9 cellular contexts compared by ENCODE assay signal in genomic region chr6:144411506-144412165, GRCh38.
DNase-seq lines count a peak whose midpoint lies in the region; ATAC-seq, FAIRE-seq and TF ChIP-seq lines count a peak whose summit lies in the region.
"Had no signal": no experiment of that assay in that cellular context is flagged by ENCODE, and none has a peak within 500 bp of the region (broad histone marks: within the 10 kb centered on the region; RNA-seq: fewer than 3 reads in every experiment).

No MANE protein-coding gene starts in this region.

- BruUV-seq in PC-9 (replicated peaks; lab: Mats Ljungman, UMichigan): no TSS peak

- H3K4me3 Mint-ChIP-seq in glutamatergic neuron (ENCODE audit: unreplicated experiment): peak overlapping the region; percentile 16

- DNase-seq in A549 (ENCODE audit: low read depth in 1 of 2, low spot score in 1 of 2) (no peak), GM12891 (ENCODE audit: insufficient read length, low spot score) (no peak), PC-9 (no peak), glutamatergic neuron (no peak), activated gamma-delta T cell (lab: John Stamatoyannopoulos, UW) (no peak), NCI-H1105 treated with DMSO at 0.1 percent for 48 hours (lab: John Stamatoyannopoulos, UW) (no peak)
- DNase-seq: erythroblast had no signal

- CTCF ChIA-PET in A549 (lab: Yijun Ruan, JAX): no interaction called here
- CTCF ChIA-PET in PC-9 (lab: Charles Lee): no interaction called here

- peaks cover 29% of the 10 kb centered on the region for H3F3A ChIP-seq in PC-9 (ENCODE audit: insufficient read depth, low read depth)

- H3K36me3 Mint-ChIP-seq in glutamatergic neuron (ENCODE audit: unreplicated experiment): no peaks in the 10 kb centered on the region

- no peaks in the 10 kb centered on the region for H3K9me2 ChIP-seq in PC-9 (ENCODE audit: insufficient read depth)

- TF ChIP-seq CTCF in A549 (IDR thresholded peaks at IDR 0.05) (no peak), PC-9 (conservative IDR thresholded peaks at IDR 0.05) (no peak), glutamatergic neuron (IDR thresholded peaks at IDR 0.05; ENCODE audit: partially characterized antibody, unreplicated experiment) (no peak)

- peaks cover 24% of the 10 kb centered on the region; the same call in 1 of the 2 replicates for H3K79me2 ChIP-seq in PC-9 (ENCODE audit: low read depth)

- H3K27ac Mint-ChIP-seq in glutamatergic neuron (ENCODE audit: unreplicated experiment): no peak overlapping the region

- TF ChIP-seq EP300 in A549 (IDR thresholded peaks at IDR 0.05): no peak

- POLR2A ChIA-PET in A549 (lab: Yijun Ruan, JAX): no interaction called here
- POLR2A ChIA-PET in PC-9 (lab: Charles Lee; ENCODE audit: unreplicated experiment): no interaction called here

- 21% methylated on average over 6 of the region's 6 CpGs for WGBS in A549 (ENCODE audit: missing lambda C conversion rate)

- H3K9me3 ChIP-seq in A549 (no peaks in the 10 kb centered on the region), PC-9 (ENCODE audit: insufficient read depth, low read depth) (no peaks in the 10 kb centered on the region)

- H3K4me1 ChIP-seq in A549 (peaks cover 51% of the 10 kb centered on the region), PC-9 (replicated peaks; ENCODE audit: insufficient read depth) (peaks cover 37% of the 10 kb centered on the region)

- TF ChIP-seq POLR2A in A549 (IDR thresholded peaks at IDR 0.05; ENCODE audit: low read length): no peak
- no peak for TF ChIP-seq POLR2A in GM12891 (IDR thresholded peaks at IDR 0.05; ENCODE audit: low read depth, low read length)

- H3K27me3 Mint-ChIP-seq in glutamatergic neuron (ENCODE audit: unreplicated experiment): no peaks in the 10 kb centered on the region

- H3K9me3 Mint-ChIP-seq in glutamatergic neuron (ENCODE audit: unreplicated experiment): no peaks in the 10 kb centered on the region

- no peak overlapping the region for H2AFZ ChIP-seq in PC-9

- peaks cover 11% of the 10 kb centered on the region for H3K4me1 Mint-ChIP-seq in glutamatergic neuron (ENCODE audit: low read depth, unreplicated experiment)

- H3K27ac ChIP-seq in A549 (peak overlapping the region; percentile 24 to 72; a peak in 3 of 6 replicates), PC-9 (peak overlapping the region; percentile 33)

- intact Hi-C loops in PC-9 (cut with micrococcal nuclease; ENCODE audit: unreplicated experiment): no loop called here

- H3K4me3 ChIP-seq in A549 (no peak overlapping the region), PC-9 (peak overlapping the region; percentile 20; the same call in 1 of the 2 replicates)

- no peaks in the 10 kb centered on the region for H4K20me1 ChIP-seq in PC-9 (ENCODE audit: insufficient read depth)

- no peaks in the 10 kb centered on the region for H3K36me3 ChIP-seq in PC-9 (ENCODE audit: low read depth)

- FAIRE-seq in A549 (lab: Jason Lieb, UNC) (no peak), GM12891 (lab: Jason Lieb, UNC) (no peak)

- H3K27me3 ChIP-seq in PC-9 (ENCODE audit: insufficient read depth, low read depth): no peaks in the 10 kb centered on the region

- no peak for TF ChIP-seq RAD21 in A549 (conservative IDR thresholded peaks at IDR 0.05 in 1 of 2, IDR thresholded peaks at IDR 0.05 in 1 of 2)

- H3K4me2 ChIP-seq in A549 (peak overlapping the region; percentile 74), PC-9 (peak overlapping the region; percentile 45)

- ATAC-seq in A549: no peak
- ATAC-seq in HG03025 (IDR thresholded peaks at IDR 0.05; ENCODE audit: low FRiP score, unreplicated experiment): no peak
- ATAC-seq in GM21529 (IDR thresholded peaks at IDR 0.05; ENCODE audit: unreplicated experiment): no peak

TF ChIP-seq in A549, 52 proteins besides CTCF, POLR2A, EP300 and RAD21:
- TF ChIP-seq SREBF2 (IDR thresholded peaks at IDR 0.05) (no peak), CEBPB (IDR thresholded peaks at IDR 0.05) (no peak), PBX3 (IDR thresholded peaks at IDR 0.05) (no peak), FOSL2 (IDR thresholded peaks at IDR 0.05) (no peak), FOSL2 (CRISPR knock-in tag; IDR thresholded peaks at IDR 0.05) (0 out of 2 replicates have a peak, but pooled peaks have one; percentile 16)

TF ChIP-seq in GM12891, 5 proteins besides CTCF, POLR2A, EP300 and RAD21:
- TF ChIP-seq POU2F2 (IDR thresholded peaks at IDR 0.05; ENCODE audit: low read depth, low read length) (no peak), SPI1 (IDR thresholded peaks at IDR 0.05; ENCODE audit: low read depth, low read length) (peak; percentile 19; the same call in 1 of the 2 replicates)
